Comparison of ENCODE assay signal across 9 cellular contexts in genomic region chr2:24917086-24917485, GRCh38. TPM values are rescaled to one million over a fixed set of nuclear protein-coding genes. Genes with fewer than 3 reads are reported as not detected.
DNase-seq lines count a peak whose midpoint lies in the region; ATAC-seq lines count a peak whose summit lies in the region.
"Had no signal": no experiment of that assay in that cellular context is flagged by ENCODE, and none has a peak within 500 bp of the region (broad histone marks: within the 10 kb centered on the region; RNA-seq: fewer than 3 reads in every experiment).

No MANE protein-coding gene starts in this region.

- H3K4me3 Mint-ChIP-seq in stimulated activated effector memory CD8-positive, alpha-beta T cell treated with anti-CD3 and anti-CD28 coated beads, Interleukin-12 subunit alpha, Interleukin-12 subunit beta, amount 100 ng/mL, for 72 hours, result peak overlapping the region; percentile 85

- no peaks in the 10 kb centered on the region for H3K9me3 Mint-ChIP-seq in stimulated activated effector memory CD8-positive, alpha-beta T cell treated with anti-CD3 and anti-CD28 coated beads, Interleukin-12 subunit alpha, Interleukin-12 subunit beta, amount 100 ng/mL, for 72 hours

- peak overlapping the region; percentile 23 for H3K27ac Mint-ChIP-seq in stimulated activated effector memory CD8-positive, alpha-beta T cell treated with anti-CD3 and anti-CD28 coated beads, Interleukin-12 subunit alpha, Interleukin-12 subunit beta, amount 100 ng/mL, for 72 hours

- peaks cover 38% of the 10 kb centered on the region for H3K36me3 Mint-ChIP-seq in stimulated activated effector memory CD8-positive, alpha-beta T cell treated with anti-CD3 and anti-CD28 coated beads, Interleukin-12 subunit alpha, Interleukin-12 subunit beta, amount 100 ng/mL, for 72 hours

- no peak for DNase-seq in activated CD4-positive, CD25-positive, alpha-beta regulatory T cell (lab: John Stamatoyannopoulos, UW)
- peak; percentile 10 for DNase-seq in HT1080 (ENCODE audit: low read depth)
- peak; percentile 61 for DNase-seq in amniotic epithelial cell (ENCODE audit: low read depth)
- DNase-seq in stimulated activated effector memory CD8-positive, alpha-beta T cell treated with anti-CD3 and anti-CD28 coated beads, Interleukin-12 subunit alpha, Interleukin-12 subunit beta, amount 100 ng/mL, for 72 hours (ENCODE audit: low spot score in 2 of 2), result peak; percentile 35 to 76
- no peak for DNase-seq in NCI-H146 treated with DMSO at 0.1 percent for 48 hours (lab: John Stamatoyannopoulos, UW; ENCODE audit: unreplicated experiment)
- DNase-seq in NCI-H1048 (lab: John Stamatoyannopoulos, UW), result no peak
- no peak for DNase-seq in islet precursor cell
- DNase-seq: NCI-H1930 had no signal

- ATAC-seq in activated CD4-positive, CD25-positive, alpha-beta regulatory T cell treated with anti-CD3 and anti-CD28 coated beads, Interleukin-2, amount 50 U/mL, for 24 hours, result peak; percentile 33 to 52
- peak; percentile 82 for ATAC-seq in stimulated activated effector memory CD8-positive, alpha-beta T cell treated with anti-CD3 and anti-CD28 coated beads, Interleukin-12 subunit alpha, Interleukin-12 subunit beta, amount 100 ng/mL, for 72 hours

- H3K4me1 Mint-ChIP-seq in stimulated activated effector memory CD8-positive, alpha-beta T cell treated with anti-CD3 and anti-CD28 coated beads, Interleukin-12 subunit alpha, Interleukin-12 subunit beta, amount 100 ng/mL, for 72 hours, result peaks cover 54% of the 10 kb centered on the region

RNA-seq across cellular contexts. Expression of gene ADCY3, which starts 3.0 kb away (rescaled TPM):
- 65.6 and 73.5 TPM in 2 replicates for total RNA-seq in HT1080 (2014; rRNA removed; shearing (Covaris generic))
- polyA plus RNA-seq in HT1080 (2015; cell fraction: cytosol; rRNA removed), result 44.6 and 46.3 TPM in 2 replicates
- polyA plus RNA-seq in HT1080 (2015; cell fraction: nucleus; rRNA removed), result 82.9 and 87.3 TPM in 2 replicates

RNA-seq across cellular contexts. Expression of gene DNAJC27, which starts 54.7 kb away (rescaled TPM):
- total RNA-seq in HT1080 (2014; rRNA removed; shearing (Covaris generic)), result 0.47 and 1.8 TPM in 2 replicates
- 1.3 and 1.5 TPM in 2 replicates for polyA plus RNA-seq in HT1080 (2015; cell fraction: cytosol; rRNA removed)
- 5.4 and 7.1 TPM in 2 replicates for polyA plus RNA-seq in HT1080 (2015; cell fraction: nucleus; rRNA removed)

Comparison
In these comparisons a context has a peak if more than half of its experiments do, and no peak if none do; other contexts are left out.
1. DNase-seq: peak in HT1080 (single experiment), amniotic epithelial cell (single experiment) and stimulated activated effector memory CD8-positive, alpha-beta T cell treated with anti-CD3 and anti-CD28 coated beads, Interleukin-12 subunit alpha, Interleukin-12 subunit beta, amount 100 ng/mL, for 72 hours (2 of 2); none in activated CD4-positive, CD25-positive, alpha-beta regulatory T cell (0 of 4), NCI-H146 treated with DMSO at 0.1 percent for 48 hours (single experiment), NCI-H1048 (single experiment) and islet precursor cell (single experiment).